In genomic region chr20:32749914-32750637, GRCh38 we compare ENCODE assay signal across 20 cellular contexts. TPM values are rescaled to one million over a fixed set of nuclear protein-coding genes. Genes with fewer than 3 reads are reported as not detected.
DNase-seq lines count a peak whose midpoint lies in the region; ATAC-seq and TF ChIP-seq lines count a peak whose summit lies in the region.
"Had no signal": no experiment of that assay in that cellular context is flagged by ENCODE, and none has a peak within 500 bp of the region (broad histone marks: within the 10 kb centered on the region; RNA-seq: fewer than 3 reads in every experiment).

No MANE protein-coding gene starts in this region.

- H3F3A ChIP-seq in neural progenitor cell (ENCODE audit: low read depth): peaks cover 41% of the 10 kb centered on the region

- no peaks in the 10 kb centered on the region for H3K79me1 ChIP-seq in H9 (ENCODE audit: insufficient read depth, low read depth, low read length, poor library complexity, severe bottlenecking)

- H3K36me3 Mint-ChIP-seq in H9 (ENCODE audit: insufficient read depth in 1 of 3, low read depth in 3 of 3) (no peaks in the 10 kb centered on the region; a peak in 1 of 7 replicates), neural progenitor cell (no peaks in the 10 kb centered on the region)
- no peaks in the 10 kb centered on the region for H3K36me3 Mint-ChIP-seq in activated naive CD4-positive, alpha-beta T cell treated with anti-CD3 and anti-CD28 coated beads, Interleukin-2, amount 50 U/mL, for 72 hours
- H3K36me3 Mint-ChIP-seq: CD8-positive, alpha-beta memory T cell; IgD-negative memory B cell had no signal

- TF ChIP-seq CTCF in H9 (conservative IDR thresholded peaks at IDR 0.05) (no peak), hepatocyte (IDR thresholded peaks at IDR 0.05; ENCODE audit: poor library complexity) (no peak), neural progenitor cell (IDR thresholded peaks at IDR 0.05) (no peak)

- H3K9ac ChIP-seq in H9 (ENCODE audit: extremely low read depth, insufficient read length, low read length) (no peak overlapping the region), neural progenitor cell (no peak overlapping the region)

- H4K91ac ChIP-seq in H9 (ENCODE audit: insufficient read length, low read depth, low read length): no peak overlapping the region

- H3K9me2 ChIP-seq in hepatocyte (replicated peaks; ENCODE audit: insufficient read depth): no peaks in the 10 kb centered on the region

- no peak for ATAC-seq in activated CD4-positive, CD25-positive, alpha-beta regulatory T cell treated with anti-CD3 and anti-CD28 coated beads, Interleukin-2, amount 50 U/mL, for 24 hours
- no peak for ATAC-seq in GM18861 (IDR thresholded peaks at IDR 0.05; ENCODE audit: unreplicated experiment)
- ATAC-seq in activated naive CD4-positive, alpha-beta T cell treated with anti-CD3 and anti-CD28 coated beads, Interleukin-2, amount 50 U/mL, for 72 hours: no peak

- DNase-seq in H9 (peak; percentile 93), SK-N-DZ (ENCODE audit: low spot score) (peak; percentile 71), hepatocyte (ENCODE audit: low spot score) (no peak), neural progenitor cell (ENCODE audit: low spot score) (peak; percentile 88), NCI-H1436 treated with DMSO at 0.1 percent for 48 hours (lab: John Stamatoyannopoulos, UW) (no peak)
- DNase-seq in activated naive CD4-positive, alpha-beta T cell treated with anti-CD3 and anti-CD28 coated beads, Interleukin-2, amount 50 U/mL, for 72 hours (ENCODE audit: low spot score in 2 of 2): no peak
- DNase-seq: activated CD4-positive, alpha-beta T cell treated with anti-CD3 and anti-CD28 coated beads for 48 hours; activated naive CD4-positive, alpha-beta T cell; anterior cingulate cortex; CD8-positive, alpha-beta memory T cell; colonic mucosa; NCI-H526 treated with DMSO at 0.1 percent for 48 hours; occipital lobe; Peyer's patch; sigmoid colon; stimulated activated CD4-positive, alpha-beta T cell treated with anti-CD3 and anti-CD28 coated beads, Interleukin-1b, Interleukin-23, amount 100 ng/mL, for 48 hours; stomach had no signal

- no peak overlapping the region for H3K14ac ChIP-seq in H9 (ENCODE audit: insufficient read depth, low read length)

- H4K5ac ChIP-seq in H9 (ENCODE audit: insufficient read length, low read depth, low read length): no peak overlapping the region

- H2AFZ ChIP-seq in H9 (ENCODE audit: low read length) (no peak overlapping the region), hepatocyte (peak overlapping the region; percentile 8), neural progenitor cell (replicated peaks) (peak overlapping the region; percentile 62)

- no peaks in the 10 kb centered on the region; the same call in 1 of the 2 replicates for H3K27me3 Mint-ChIP-seq in H9 (ENCODE audit: low read depth)
- H3K27me3 Mint-ChIP-seq in neural progenitor cell (ENCODE audit: insufficient read depth, low read depth): peaks cover 8% of the 10 kb centered on the region
- H3K27me3 Mint-ChIP-seq: CD8-positive, alpha-beta memory T cell; IgD-negative memory B cell had no signal

- no peaks in the 10 kb centered on the region for H3K36me3 ChIP-seq in hepatocyte (replicated peaks; ENCODE audit: insufficient read depth, low read depth)
- no peaks in the 10 kb centered on the region for H3K36me3 ChIP-seq in neural progenitor cell
- H3K36me3 ChIP-seq: colonic mucosa, Peyer's patch, sigmoid colon, stomach had no signal

- H3K27me3 ChIP-seq in H9 (ENCODE audit: insufficient read depth, low read length): no peaks in the 10 kb centered on the region
- H3K27me3 ChIP-seq in hepatocyte: no peaks in the 10 kb centered on the region
- no peaks in the 10 kb centered on the region for H3K27me3 ChIP-seq in neural progenitor cell
- H3K27me3 ChIP-seq: colonic mucosa, Peyer's patch, sigmoid colon, stomach had no signal

- peak overlapping the region; percentile 9 for H3K18ac ChIP-seq in H9 (ENCODE audit: insufficient read length, low read depth, low read length)

- H3K4me3 Mint-ChIP-seq in H9 (peak overlapping the region; percentile 29 to 56; a peak in 3 of 5 replicates), neural progenitor cell (peak overlapping the region; percentile 21)
- H3K4me3 Mint-ChIP-seq: CD8-positive, alpha-beta memory T cell had no signal

- no peak overlapping the region for H2BK15ac ChIP-seq in H9 (ENCODE audit: low read depth, low read length)

- no peaks in the 10 kb centered on the region for H3K79me2 ChIP-seq in H9 (ENCODE audit: insufficient read depth, low read length)
- no peaks in the 10 kb centered on the region for H3K79me2 ChIP-seq in hepatocyte
- no peaks in the 10 kb centered on the region for H3K79me2 ChIP-seq in neural progenitor cell (ENCODE audit: low read depth)

- H3K27ac Mint-ChIP-seq in H9: peak overlapping the region; percentile 83 to 98 (median 97)
- H3K27ac Mint-ChIP-seq in neural progenitor cell: no peak overlapping the region
- no peak overlapping the region for H3K27ac Mint-ChIP-seq in activated naive CD4-positive, alpha-beta T cell treated with anti-CD3 and anti-CD28 coated beads, Interleukin-2, amount 50 U/mL, for 72 hours
- H3K27ac Mint-ChIP-seq: IgD-negative memory B cell had no signal

- peak overlapping the region; percentile 3 for H2BK120ac ChIP-seq in H9 (ENCODE audit: low read depth, low read length, poor library complexity, severe bottlenecking)

- H3K9me3 ChIP-seq in H9 (ENCODE audit: control insufficient read depth, low read depth, low read length) (no peaks in the 10 kb centered on the region), hepatocyte (ENCODE audit: low read depth) (no peaks in the 10 kb centered on the region), neural progenitor cell (ENCODE audit: low read depth) (no peaks in the 10 kb centered on the region)
- H3K9me3 ChIP-seq: colonic mucosa, Peyer's patch, sigmoid colon, stomach had no signal

- H3K4me1 ChIP-seq in H9 (ENCODE audit: insufficient read depth, low read length) (peaks cover 10% of the 10 kb centered on the region; the same call in 1 of the 2 replicates), hepatocyte (ENCODE audit: insufficient read depth) (peaks cover 4% of the 10 kb centered on the region), neural progenitor cell (peaks cover 29% of the 10 kb centered on the region)
- H3K4me1 ChIP-seq: colonic mucosa, Peyer's patch, sigmoid colon, stomach had no signal

- no peak overlapping the region for H3K56ac ChIP-seq in H9 (ENCODE audit: insufficient read length, low read depth, low read length)

- H3K23me2 ChIP-seq in H9 (ENCODE audit: insufficient read length, low read depth, low read length, poor library complexity, severe bottlenecking): no peaks in the 10 kb centered on the region

- H3K4me3 ChIP-seq in hepatocyte: no peak overlapping the region
- peak overlapping the region; percentile 13 for H3K4me3 ChIP-seq in neural progenitor cell
- H3K4me3 ChIP-seq: colonic mucosa, Peyer's patch, sigmoid colon, stomach had no signal

- no peak overlapping the region for H3K23ac ChIP-seq in H9 (ENCODE audit: insufficient read length, low read depth, low read length)

- H3K4ac ChIP-seq in H9 (ENCODE audit: low read depth, low read length): no peak overlapping the region

- no CpG with 5 or more reads among the region's 11 CpGs for WGBS in H9 (ENCODE audit: extremely low coverage, insufficient read length, low lambda C conversion rate)
- WGBS in hepatocyte (ENCODE audit: low lambda C conversion rate, missing lambda C conversion rate): 63% methylated on average over 11 of the region's 11 CpGs

- H3K27ac ChIP-seq in H9 (ENCODE audit: insufficient read length, low read depth, low read length) (peak overlapping the region; percentile 77), hepatocyte (no peak overlapping the region), neural progenitor cell (peak overlapping the region; percentile 88)
- H3K27ac ChIP-seq: colonic mucosa, Peyer's patch, sigmoid colon, stomach had no signal

- H2BK12ac ChIP-seq in H9 (ENCODE audit: insufficient read length, low read depth, low read length): no peak overlapping the region

- H3T11ph ChIP-seq in H9 (ENCODE audit: low read length): no peak overlapping the region

- no peak overlapping the region for H4K8ac ChIP-seq in H9 (replicated peaks; ENCODE audit: insufficient read length, low read depth, low read length)

- no peak overlapping the region for H2AK5ac ChIP-seq in H9 (ENCODE audit: insufficient read length, low read length)

- no peak overlapping the region for H2BK20ac ChIP-seq in H9 (ENCODE audit: low read depth, low read length, poor library complexity, severe bottlenecking)

- no peak overlapping the region for H2BK5ac ChIP-seq in H9 (ENCODE audit: insufficient read length, low read length)

- H3K9me3 Mint-ChIP-seq in H9 (no peaks in the 10 kb centered on the region; a peak in 1 of 5 replicates), neural progenitor cell (no peaks in the 10 kb centered on the region)
- no peaks in the 10 kb centered on the region for H3K9me3 Mint-ChIP-seq in activated naive CD4-positive, alpha-beta T cell treated with anti-CD3 and anti-CD28 coated beads, Interleukin-2, amount 50 U/mL, for 72 hours
- H3K9me3 Mint-ChIP-seq: CD8-positive, alpha-beta memory T cell; IgD-negative memory B cell had no signal

- H3K4me2 ChIP-seq in H9 (ENCODE audit: insufficient read depth, insufficient read length, low read length): peak overlapping the region; percentile 23
- H3K4me2 ChIP-seq in hepatocyte: no peak overlapping the region
- peak overlapping the region; percentile 65 for H3K4me2 ChIP-seq in neural progenitor cell

- peaks cover 62 to 64% of the 10 kb centered on the region in 2 experiments for H3K4me1 Mint-ChIP-seq in H9
- H3K4me1 Mint-ChIP-seq in neural progenitor cell: peaks cover 20% of the 10 kb centered on the region
- H3K4me1 Mint-ChIP-seq: CD8-positive, alpha-beta memory T cell had no signal

- no peaks in the 10 kb centered on the region for H4K20me1 ChIP-seq in H9 (ENCODE audit: control insufficient read depth, insufficient read depth, insufficient read length)
- no peaks in the 10 kb centered on the region for H4K20me1 ChIP-seq in hepatocyte (ENCODE audit: insufficient read depth, poor library complexity, severe bottlenecking)
- H4K20me1 ChIP-seq in neural progenitor cell (ENCODE audit: low read depth): no peaks in the 10 kb centered on the region

RNA-seq across cellular contexts. Expression of gene COMMD7, which starts 6.8 kb away (rescaled TPM):
- total RNA-seq in H9 (2021): 65.0 and 66.1 TPM in 2 replicates
- polyA plus RNA-seq in SK-N-DZ (2014; cell fraction: cytosol; rRNA removed): 72.2 and 76.2 TPM in 2 replicates
- polyA plus RNA-seq in SK-N-DZ (2014; cell fraction: nucleus; rRNA removed): 41.1 and 50.7 TPM in 2 replicates
- total RNA-seq in hepatocyte: 62.7 and 75.0 TPM in 2 replicates
- 106 and 118 TPM in 2 replicates for polyA plus RNA-seq in hepatocyte
- total RNA-seq in neural progenitor cell (ENCODE audit: low replicate concordance): 39.4 and 44.4 TPM in 2 replicates
- 10 to 100 TPM; 20.9 to 35.4 TPM for total RNA-seq in activated naive CD4-positive, alpha-beta T cell treated with anti-CD3 and anti-CD28 coated beads, Interleukin-2, amount 50 U/mL, for 72 hours

RNA-seq across cellular contexts. Expression of gene DNMT3B, which starts 12.1 kb away (rescaled TPM):
- 980 and 996 TPM in 2 replicates for total RNA-seq in H9 (2021)
- 19.6 and 22.9 TPM in 2 replicates for polyA plus RNA-seq in SK-N-DZ (2014; cell fraction: cytosol; rRNA removed)
- 25.6 and 33.1 TPM in 2 replicates for polyA plus RNA-seq in SK-N-DZ (2014; cell fraction: nucleus; rRNA removed)
- 4.3 and 4.5 TPM in 2 replicates for total RNA-seq in hepatocyte
- 5.2 and 5.3 TPM in 2 replicates for polyA plus RNA-seq in hepatocyte
- total RNA-seq in neural progenitor cell (ENCODE audit: low replicate concordance): 114 and 148 TPM in 2 replicates
- total RNA-seq in activated naive CD4-positive, alpha-beta T cell treated with anti-CD3 and anti-CD28 coated beads, Interleukin-2, amount 50 U/mL, for 72 hours: 1 to 10 TPM in 1 of 2 donors, under 1 TPM in 1; 0.84 to 2.2 TPM
- polyA plus RNA-seq: IgD-negative memory B cell had no signal

Comparison
In these comparisons a context has a peak if more than half of its experiments do, and no peak if none do; other contexts are left out.
1. DNase-seq: peak in H9 (single experiment), SK-N-DZ (single experiment) and neural progenitor cell (single experiment); none in hepatocyte (single experiment), activated naive CD4-positive, alpha-beta T cell treated with anti-CD3 and anti-CD28 coated beads, Interleukin-2, amount 50 U/mL, for 72 hours (0 of 2) and NCI-H1436 treated with DMSO at 0.1 percent for 48 hours (single experiment).
2. H3K27ac Mint-ChIP-seq: peak in H9 (3 of 3); none in neural progenitor cell (single experiment) and activated naive CD4-positive, alpha-beta T cell treated with anti-CD3 and anti-CD28 coated beads, Interleukin-2, amount 50 U/mL, for 72 hours (0 of 2).
3. RNA of gene DNMT3B, which starts 12.1 kb away (total RNA-seq): 980 to 996 TPM in H9 and 114 to 148 TPM in neural progenitor cell; 4.3 to 4.5 TPM in hepatocyte and 0.84 to 2.2 TPM in activated naive CD4-positive, alpha-beta T cell treated with anti-CD3 and anti-CD28 coated beads, Interleukin-2, amount 50 U/mL, for 72 hours; every median in the first group is over 10 times any median in the second.